Comparison of ENCODE assay signal across 14 cellular contexts in the genomic region with DNA sequence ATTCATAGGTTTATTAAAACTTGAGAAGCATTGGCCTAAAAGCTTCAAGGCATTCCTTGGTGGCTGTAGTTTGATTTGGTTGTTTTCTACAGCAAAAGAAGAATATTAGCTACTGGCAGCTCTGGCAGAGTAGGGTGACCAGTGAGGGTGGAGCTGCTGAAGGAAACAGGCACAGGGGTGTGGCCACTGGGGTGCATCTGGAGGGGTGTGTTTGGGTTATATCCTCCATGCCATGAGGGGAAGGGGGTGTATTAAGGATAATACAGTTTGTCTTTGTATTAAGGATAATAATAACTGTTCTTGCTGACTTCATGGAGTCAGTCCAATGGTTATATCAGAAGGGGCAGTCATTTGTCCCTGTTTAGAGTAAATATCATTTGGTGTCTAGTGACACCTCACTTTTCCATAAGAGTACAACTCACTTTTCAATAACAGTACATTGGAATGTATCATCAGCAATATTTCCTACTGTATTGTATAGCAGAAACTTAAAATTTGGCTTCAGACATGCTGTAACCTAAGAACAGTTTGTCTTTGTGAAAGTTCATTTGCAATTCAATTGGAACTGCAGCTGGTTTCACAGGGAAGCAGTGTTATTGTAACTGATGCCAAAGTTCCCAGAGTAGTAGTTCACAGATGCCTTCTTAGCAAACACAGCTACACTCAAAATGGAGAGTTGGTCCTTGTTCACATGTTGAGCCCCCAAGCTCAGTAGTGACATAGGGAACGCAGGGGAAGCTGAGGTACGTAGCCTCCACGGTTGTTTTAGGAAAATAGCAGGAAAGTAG. TPM values are rescaled to one million over a fixed set of nuclear protein-coding genes. Genes with fewer than 3 reads are reported as not detected.
DNase-seq lines count a peak whose midpoint lies in the region; ATAC-seq and TF ChIP-seq lines count a peak whose summit lies in the region.
"Had no signal": no experiment of that assay in that cellular context is flagged by ENCODE, and none has a peak within 500 bp of the region (broad histone marks: within the 10 kb centered on the region; RNA-seq: fewer than 3 reads in every experiment).

No MANE protein-coding gene starts in this region.

- peak in 1 of 4 donors; percentile 2 for TF ChIP-seq EP300 in sigmoid colon (IDR thresholded peaks at IDR 0.05)

- no peaks in the 10 kb centered on the region for H3K27me3 Mint-ChIP-seq in brain
- peaks cover 0 to 13% of the 10 kb centered on the region in 2 donors for H3K27me3 Mint-ChIP-seq in CD8-positive, alpha-beta memory T cell

- H2BK15ac ChIP-seq in IMR-90 (ENCODE audit: low read depth, low read length), result peak overlapping the region; percentile 58; the same call in 1 of the 3 replicates

- no peaks in the 10 kb centered on the region for H3K9me3 ChIP-seq in IMR-90 (ENCODE audit: control insufficient read depth, insufficient read depth, low read length)
- no peaks in the 10 kb centered on the region for H3K9me3 ChIP-seq in sigmoid colon
- no peaks in the 10 kb centered on the region for H3K9me3 ChIP-seq in CD8-positive, alpha-beta memory T cell (ENCODE audit: low read length)
- H3K9me3 ChIP-seq: prostate gland had no signal

- H2BK120ac ChIP-seq in IMR-90 (ENCODE audit: low read depth, low read length), result peak overlapping the region; percentile 57; the same call in 1 of the 2 replicates

- no peak overlapping the region for H2AK9ac ChIP-seq in IMR-90 (replicated peaks; ENCODE audit: low read depth, low read length, poor library complexity)

- no peak for TF ChIP-seq CTCF in IMR-90 (conservative IDR thresholded peaks at IDR 0.05; ENCODE audit: low read depth, low read length)
- no peak for TF ChIP-seq CTCF in brain (conservative IDR thresholded peaks at IDR 0.05)
- no peak for TF ChIP-seq CTCF in sigmoid colon (IDR thresholded peaks at IDR 0.05)

- ATAC-seq in IMR-90 (ENCODE audit: low read depth), result peak; percentile 61
- ATAC-seq in HG02852 (IDR thresholded peaks at IDR 0.05; ENCODE audit: unreplicated experiment), result no peak
- no peak for ATAC-seq in HG03139 (IDR thresholded peaks at IDR 0.05; ENCODE audit: unreplicated experiment)
- ATAC-seq: activated naive CD4-positive, alpha-beta T cell treated with anti-CD3 and anti-CD28 coated beads, Interleukin-2, amount 50 U/mL, for 72 hours; CD8-positive, alpha-beta T cell; left lobe of liver had no signal

- no peak overlapping the region for H2BK20ac ChIP-seq in IMR-90 (ENCODE audit: low read depth, low read length)

- BruUV-seq in IMR-90 (replicated peaks; lab: Mats Ljungman, UMichigan), result no TSS peak

- H3K36me3 ChIP-seq in IMR-90 (ENCODE audit: control insufficient read depth, insufficient read depth, low read length) (no peaks in the 10 kb centered on the region), sigmoid colon (no peaks in the 10 kb centered on the region)
- no peaks in the 10 kb centered on the region for H3K36me3 ChIP-seq in CD8-positive, alpha-beta memory T cell (ENCODE audit: insufficient read depth, low read length)
- H3K36me3 ChIP-seq: prostate gland had no signal

- H3K4ac ChIP-seq in IMR-90 (ENCODE audit: low read depth, low read length), result peak overlapping the region; percentile 58; the same call in 1 of the 2 replicates

- H3K4me3 Mint-ChIP-seq in brain, result peak overlapping the region in 2 of 5 experiments; percentile 39 to 45
- H3K4me3 Mint-ChIP-seq in CD8-positive, alpha-beta memory T cell, result no peak overlapping the region
- H3K4me3 Mint-ChIP-seq: CD8-positive, alpha-beta T cell had no signal

- DNase-seq in IMR-90 (peak; percentile 65), hypothalamus (lab: John Stamatoyannopoulos, UW) (peak in 30 of 51 donors; percentile 3 to 91 (median 24)), sigmoid colon (peak; percentile 72), occipital lobe (lab: John Stamatoyannopoulos, UW) (no peak)
- no peak for DNase-seq in CD8-positive, alpha-beta memory T cell
- DNase-seq: CD8-positive, alpha-beta T cell; NCI-H187; SHP77 treated with DMSO at 0.1 percent for 48 hours had no signal

- no CpG with 5 or more reads among the region's 3 CpGs for WGBS in IMR-90 (ENCODE audit: extremely low coverage in 2 of 2, insufficient read length in 1 of 2), 2 experiments
- 89 to 90% methylated on average over 3 of the region's 3 CpGs for WGBS in sigmoid colon, 2 donors

- H4K8ac ChIP-seq in IMR-90 (ENCODE audit: low read depth in 2 of 2, low read length in 2 of 2), result no peak overlapping the region

- peaks cover 3% of the 10 kb centered on the region; the same call in 1 of the 2 replicates for H3K4me1 ChIP-seq in IMR-90 (ENCODE audit: control insufficient read depth, insufficient read depth, low read length)
- peaks cover 0 to 52% (median 46%) of the 10 kb centered on the region in 4 donors for H3K4me1 ChIP-seq in sigmoid colon
- no peaks in the 10 kb centered on the region for H3K4me1 ChIP-seq in CD8-positive, alpha-beta memory T cell (ENCODE audit: insufficient read depth, low read length)
- H3K4me1 ChIP-seq: prostate gland had no signal

- H3K27ac Mint-ChIP-seq in brain, result peak overlapping the region; percentile 79 to 95 (median 85)
- H3K27ac Mint-ChIP-seq in CD8-positive, alpha-beta memory T cell, result no peak overlapping the region
- H3K27ac Mint-ChIP-seq: activated naive CD4-positive, alpha-beta T cell treated with anti-CD3 and anti-CD28 coated beads, Interleukin-2, amount 50 U/mL, for 72 hours; CD8-positive, alpha-beta T cell had no signal

- no peak overlapping the region for H4K91ac ChIP-seq in IMR-90 (ENCODE audit: insufficient read depth, low read depth, low read length)

- H3K4me3 ChIP-seq in IMR-90 (ENCODE audit: insufficient read depth, low read depth, low read length) (no peak overlapping the region), sigmoid colon (no peak overlapping the region)
- H3K4me3 ChIP-seq in CD8-positive, alpha-beta memory T cell (ENCODE audit: low read length), result no peak overlapping the region
- H3K4me3 ChIP-seq: prostate gland had no signal

- no peaks in the 10 kb centered on the region for H3K27me3 ChIP-seq in IMR-90 (ENCODE audit: control insufficient read depth, insufficient read depth, low read length)
- H3K27me3 ChIP-seq in sigmoid colon, result no peaks in the 10 kb centered on the region
- H3K27me3 ChIP-seq in CD8-positive, alpha-beta memory T cell (ENCODE audit: insufficient read depth, low read length, poor library complexity, severe bottlenecking), result no peaks in the 10 kb centered on the region

- H2BK5ac ChIP-seq in IMR-90 (ENCODE audit: low read depth, low read length, poor library complexity, severe bottlenecking), result no peak overlapping the region

- no peak overlapping the region for H3K23ac ChIP-seq in IMR-90 (ENCODE audit: low read depth, low read length)

- POLR2A ChIA-PET in IMR-90 (lab: Charles Lee; ENCODE audit: unreplicated experiment), result no interaction called here
- POLR2A ChIA-PET in CD8-positive, alpha-beta memory T cell (lab: Charles Lee), result no interaction called here

- no peaks in the 10 kb centered on the region for H3K36me3 Mint-ChIP-seq in brain
- no peaks in the 10 kb centered on the region for H3K36me3 Mint-ChIP-seq in CD8-positive, alpha-beta memory T cell
- H3K36me3 Mint-ChIP-seq: activated naive CD4-positive, alpha-beta T cell treated with anti-CD3 and anti-CD28 coated beads, Interleukin-2, amount 50 U/mL, for 72 hours; CD8-positive, alpha-beta T cell had no signal

- no peaks in the 10 kb centered on the region for H3K9me3 Mint-ChIP-seq in brain
- H3K9me3 Mint-ChIP-seq in CD8-positive, alpha-beta memory T cell, result no peaks in the 10 kb centered on the region
- H3K9me3 Mint-ChIP-seq: CD8-positive, alpha-beta T cell had no signal

- no peaks in the 10 kb centered on the region for H4K20me1 ChIP-seq in IMR-90 (ENCODE audit: insufficient read depth, low read length)

- TF ChIP-seq POLR2A in IMR-90 (IDR thresholded peaks at IDR 0.05; ENCODE audit: low read depth, low read length), result no peak
- TF ChIP-seq POLR2A in sigmoid colon (IDR thresholded peaks at IDR 0.05), result no peak

- H3K27ac ChIP-seq in IMR-90 (ENCODE audit: insufficient read depth, low read length), result no peak overlapping the region
- peak overlapping the region; percentile 74 to 84 (median 80) for H3K27ac ChIP-seq in sigmoid colon
- H3K27ac ChIP-seq in CD8-positive, alpha-beta memory T cell (ENCODE audit: low read depth, low read length), result no peak overlapping the region
- H3K27ac ChIP-seq: prostate gland had no signal

- H2AFZ ChIP-seq in IMR-90 (replicated peaks; ENCODE audit: low read length, poor library complexity), result peak overlapping the region; percentile 67

- in situ Hi-C loops in IMR-90 (cut with MboI; ENCODE audit: low sequenced_read_pairs), result no loop called here

- CTCF ChIA-PET in IMR-90 (lab: Yijun Ruan, JAX), result no interaction called here
- CTCF ChIA-PET in CD8-positive, alpha-beta memory T cell (lab: Charles Lee), result interaction anchor here (1.1 kb wide), 1 partner anchor 12 kb away, joined by 3 read pairs; no protein-coding TSS in a partner anchor

- no peaks in the 10 kb centered on the region; the same call in 1 of the 2 replicates for H3K9me1 ChIP-seq in IMR-90 (ENCODE audit: insufficient read depth, low read length)

- no peak for TF ChIP-seq RAD21 in IMR-90 (IDR thresholded peaks at IDR 0.05; ENCODE audit: low read length)

- dilution Hi-C loops in IMR-90 (cut with HindIII; ENCODE audit: low sequenced_read_pairs, unreplicated experiment), result no loop called here

- no peak overlapping the region for H3K14ac ChIP-seq in IMR-90 (replicated peaks; ENCODE audit: low read depth, low read length)

- no peak overlapping the region for H4K5ac ChIP-seq in IMR-90 (ENCODE audit: low read depth, low read length)

- no peak overlapping the region for H3K18ac ChIP-seq in IMR-90 (ENCODE audit: low read depth, low read length)

- intact Hi-C loops in IMR-90 (cut with micrococcal nuclease) (loop anchor here (5.0 kb wide), 1 partner anchor 39 kb away; no protein-coding TSS in a partner anchor), sigmoid colon (cut with DNase I) (loop anchor here (5.0 kb wide), 1 partner anchor 54 kb away; no protein-coding TSS in a partner anchor)

- no peaks in the 10 kb centered on the region for H3K79me1 ChIP-seq in IMR-90 (ENCODE audit: low read depth in 1 of 2, low read length in 2 of 2)

- H2AK5ac ChIP-seq in IMR-90 (ENCODE audit: low read depth, low read length), result peak overlapping the region; percentile 58; the same call in 1 of the 2 replicates

- no peak overlapping the region for H3K56ac ChIP-seq in IMR-90 (ENCODE audit: extremely low read depth, insufficient read depth, low read length)

- no peak overlapping the region for H3K9ac ChIP-seq in IMR-90 (ENCODE audit: low read depth, low read length)

- no peak overlapping the region for H3K4me2 ChIP-seq in IMR-90 (ENCODE audit: low read depth, low read length)

- H3K4me1 Mint-ChIP-seq in brain, result peaks cover 37% of the 10 kb centered on the region
- H3K4me1 Mint-ChIP-seq in CD8-positive, alpha-beta memory T cell, result no peaks in the 10 kb centered on the region

RNA-seq across cellular contexts. Expression of a gene that starts 23.2 kb away (rescaled TPM):
- total RNA-seq in IMR-90 (2012; rRNA removed) (0.28 and 0.54 TPM in 2 replicates), sigmoid colon (1 to 10 TPM in 2 of 4 donors, not detected in 2; 1.1 to 2.2 TPM), occipital lobe (1.4 TPM)
- polyA plus RNA-seq in IMR-90 (2012; rRNA removed) (0.15 and 0.19 TPM in 2 replicates), brain (ENCODE audit: insufficient read depth, low read depth, low replicate concordance) (0.31 TPM), sigmoid colon (1 to 10 TPM; 2.3 to 8.6 (median 8.4) TPM)
- polyA plus RNA-seq in IMR-90 (2012; cell fraction: cytosol; rRNA removed), result 0.08 TPM in 1 of 2 replicates, not detected in the other
- 0.65 TPM in 1 of 2 replicates, not detected in the other for polyA plus RNA-seq in IMR-90 (2012; cell fraction: nucleus; rRNA removed; ENCODE audit: low replicate concordance)
- under 1 TPM; 0.22 to 0.24 TPM for total RNA-seq in CD8-positive, alpha-beta memory T cell
- polyA plus RNA-seq in CD8-positive, alpha-beta memory T cell, result 0.25 TPM
- total RNA-seq: activated naive CD4-positive, alpha-beta T cell treated with anti-CD3 and anti-CD28 coated beads, Interleukin-2, amount 50 U/mL, for 72 hours had no signal

RNA-seq across cellular contexts. Expression of a gene that starts 32.4 kb away (rescaled TPM):
- total RNA-seq in IMR-90 (2012; rRNA removed) (18.9 and 19.7 TPM in 2 replicates), sigmoid colon (100 to 1,000 TPM in 2 of 4 donors, 10 to 100 TPM in 2; 80.3 to 172 (median 102) TPM), occipital lobe (7.6 TPM)
- polyA plus RNA-seq in IMR-90 (2012; rRNA removed) (18.4 and 20.0 TPM in 2 replicates), brain (ENCODE audit: insufficient read depth, low read depth, low replicate concordance) (239 TPM), sigmoid colon (10 to 100 TPM; 28.7 to 37.2 (median 34.3) TPM)
- 7.7 and 22.7 TPM in 2 replicates for polyA plus RNA-seq in IMR-90 (2012; cell fraction: cytosol; rRNA removed)
- polyA plus RNA-seq in IMR-90 (2012; cell fraction: nucleus; rRNA removed; ENCODE audit: low replicate concordance), result 11.5 and 11.7 TPM in 2 replicates
- 1 to 10 TPM; 1.9 TPM for total RNA-seq in CD8-positive, alpha-beta memory T cell
- 0.87 TPM for polyA plus RNA-seq in CD8-positive, alpha-beta memory T cell

Comparison
In these comparisons a context has a peak if more than half of its experiments do, and no peak if none do; other contexts are left out.
1. DNase-seq: peak in IMR-90 (single experiment), hypothalamus (30 of 51) and sigmoid colon (single experiment); none in occipital lobe (single experiment) and CD8-positive, alpha-beta memory T cell (0 of 5).
2. H3K27ac ChIP-seq: peak in sigmoid colon (4 of 4); none in IMR-90 (single experiment) and CD8-positive, alpha-beta memory T cell (single experiment).
3. H3K27ac Mint-ChIP-seq: peak in brain (5 of 5); none in CD8-positive, alpha-beta memory T cell (0 of 8).